27 cellular contexts compared by ENCODE assay signal in genomic region chr22:30260276-30260675, GRCh38. TPM values are rescaled to one million over a fixed set of nuclear protein-coding genes. Genes with fewer than 3 reads are reported as not detected.
A peak's percentile ranks its signal among the peaks of the same experiment; 100 is the strongest.
DNase-seq lines count a peak whose midpoint lies in the region; ATAC-seq, FAIRE-seq and TF ChIP-seq lines count a peak whose summit lies in the region.
"Had no signal": no experiment of that assay in that cellular context is flagged by ENCODE, and none has a peak within 500 bp of the region (broad histone marks: within the 10 kb centered on the region; RNA-seq: fewer than 3 reads in every experiment).

No MANE protein-coding gene starts in this region.

- no peak for TF ChIP-seq POLR2A in K562 (conservative IDR thresholded peaks at IDR 0.05)
- TF ChIP-seq POLR2A in tibial nerve (IDR thresholded peaks at IDR 0.05): no peak

- H3K36me3 Mint-ChIP-seq in activated CD8-positive, alpha-beta T cell treated with anti-CD3 and anti-CD28 coated beads, Interleukin-2, amount 10 ng/mL, durations not matched to agents 7 days and 5 days (ENCODE audit: low read depth): peaks cover 42% of the 10 kb centered on the region
- H3K36me3 Mint-ChIP-seq in activated CD8-positive, alpha-beta T cell treated with anti-CD3 and anti-CD28 coated beads for 36 hours (ENCODE audit: low read depth): peaks cover 32% of the 10 kb centered on the region

- no peaks in the 10 kb centered on the region for H3K27me3 ChIP-seq in DND-41 (ENCODE audit: insufficient read depth, low read length, poor library complexity)
- no peaks in the 10 kb centered on the region for H3K27me3 ChIP-seq in K562 (ENCODE audit: control insufficient read depth in 2 of 2, insufficient read depth in 2 of 2, low read length in 2 of 2)
- no peaks in the 10 kb centered on the region for H3K27me3 ChIP-seq in trophoblast cell (ENCODE audit: insufficient read depth, low read length)
- no peaks in the 10 kb centered on the region for H3K27me3 ChIP-seq in tibial nerve
- H3K27me3 ChIP-seq: BLaER1 treated with 17β-estradiol and CSF1 and Interleukin-3, amounts not matched to agents 10 nM and 100 nM had no signal

- H4K20me1 ChIP-seq in DND-41 (ENCODE audit: insufficient read depth, low read length): peaks cover 34% of the 10 kb centered on the region
- no peaks in the 10 kb centered on the region for H4K20me1 ChIP-seq in K562 (replicated peaks; ENCODE audit: control insufficient read depth, insufficient read depth, low read length)

- H3K79me2 ChIP-seq in DND-41 (ENCODE audit: insufficient read depth, low read length) (peaks cover 34% of the 10 kb centered on the region), K562 (ENCODE audit: control insufficient read depth, insufficient read depth, low read length) (no peaks in the 10 kb centered on the region), trophoblast cell (ENCODE audit: control insufficient read depth, insufficient read depth, low read length, poor library complexity) (no peaks in the 10 kb centered on the region)

- H3K4ac ChIP-seq in trophoblast cell (ENCODE audit: low read depth, low read length): no peak overlapping the region

- peak overlapping the region; percentile 14 for H4K91ac ChIP-seq in trophoblast cell (ENCODE audit: low read depth, low read length)

- peaks cover 8% of the 10 kb centered on the region for H3K79me1 ChIP-seq in trophoblast cell (ENCODE audit: low read length)

- H3K9me3 Mint-ChIP-seq in activated CD8-positive, alpha-beta T cell treated with anti-CD3 and anti-CD28 coated beads, Interleukin-2, amount 10 ng/mL, durations not matched to agents 7 days and 5 days (ENCODE audit: insufficient read depth): no peaks in the 10 kb centered on the region
- no peaks in the 10 kb centered on the region for H3K9me3 Mint-ChIP-seq in activated CD8-positive, alpha-beta T cell treated with anti-CD3 and anti-CD28 coated beads for 36 hours
- H3K9me3 Mint-ChIP-seq: CD4-positive, alpha-beta memory T cell had no signal

- no peak for TF ChIP-seq RAD21 in K562 (CRISPR knock-in tag; conservative IDR thresholded peaks at IDR 0.05 in 1 of 2, IDR thresholded peaks at IDR 0.05 in 1 of 2)

- H3K36me3 ChIP-seq in DND-41 (ENCODE audit: insufficient read depth, low read length) (peaks cover 38% of the 10 kb centered on the region), K562 (ENCODE audit: control insufficient read depth, insufficient read depth, low read length) (no peaks in the 10 kb centered on the region), trophoblast cell (ENCODE audit: control insufficient read depth in 1 of 2, insufficient read depth in 2 of 2, low read length in 2 of 2) (no peaks in the 10 kb centered on the region), tibial nerve (no peaks in the 10 kb centered on the region)

- intact Hi-C loops in activated CD8-positive, alpha-beta T cell treated with anti-CD3 and anti-CD28 coated beads for 36 hours (cut with micrococcal nuclease): no loop called here
- intact Hi-C loops in K562 (cut with micrococcal nuclease): no loop called here

- H2BK5ac ChIP-seq in trophoblast cell (ENCODE audit: low read depth, low read length, poor library complexity): no peak overlapping the region

- peak overlapping the region; percentile 19 for H2BK12ac ChIP-seq in trophoblast cell (ENCODE audit: low read length)

- WGBS in K562 (ENCODE audit: insufficient coverage, low coverage, missing lambda C conversion rate): 44% methylated on average over 4 of the region's 11 CpGs
- WGBS in trophoblast cell (ENCODE audit: extremely low coverage, insufficient coverage, insufficient read length): no CpG with 5 or more reads among the region's 11 CpGs
- WGBS in tibial nerve, 2 donors: 84 to 91% methylated on average over 6 to 11 of the region's 11 CpGs

- H3K4me2 ChIP-seq in DND-41 (ENCODE audit: insufficient read depth, low read length) (no peak overlapping the region), K562 (ENCODE audit: insufficient read depth, low read length) (no peak overlapping the region), trophoblast cell (ENCODE audit: low read length) (no peak overlapping the region)

- peak overlapping the region; percentile 26 for H3K27ac ChIP-seq in DND-41 (ENCODE audit: low read length)
- no peak overlapping the region for H3K27ac ChIP-seq in K562 (ENCODE audit: extremely low read depth, low read depth, low read length)
- no peak overlapping the region for H3K27ac ChIP-seq in trophoblast cell (ENCODE audit: low read depth, low read length)
- no peak overlapping the region for H3K27ac ChIP-seq in tibial nerve
- H3K27ac ChIP-seq: SK-N-MC had no signal

- in situ Hi-C loops in K562 (cut with MboI): no loop called here

- no peak overlapping the region for H4K12ac ChIP-seq in trophoblast cell (ENCODE audit: low read depth, low read length)

- TF ChIP-seq CTCF in activated CD8-positive, alpha-beta T cell treated with anti-CD3 and anti-CD28 coated beads for 36 hours (IDR thresholded peaks at IDR 0.05): no peak
- TF ChIP-seq CTCF in DND-41 (IDR thresholded peaks at IDR 0.05; ENCODE audit: borderline replicate concordance, extremely low read depth, low read length, poor library complexity, severe bottlenecking): no peak
- no peak for TF ChIP-seq CTCF in K562 (IDR thresholded peaks at IDR 0.05 in 2 of 3, conservative IDR thresholded peaks at IDR 0.05 in 1 of 3; ENCODE audit: insufficient read depth in 2 of 3, low read depth in 1 of 3, low read length in 3 of 3)
- TF ChIP-seq CTCF in tibial nerve (IDR thresholded peaks at IDR 0.05): no peak

- CTCF ChIA-PET in activated CD8-positive, alpha-beta T cell treated with anti-CD3 and anti-CD28 coated beads, Interleukin-2, amount 10 ng/mL, durations not matched to agents 7 days and 5 days (lab: Charles Lee): interaction anchor here (1.5 to 2.2 kb wide), 2 partner anchors 127 to 155 kb away, joined by 3 to 8 read pairs; partner anchors contain the start of gene RNF215
- CTCF ChIA-PET in activated CD8-positive, alpha-beta T cell treated with anti-CD3 and anti-CD28 coated beads for 36 hours (lab: Charles Lee): interaction anchor here (1.5 to 2.1 kb wide), 5 partner anchors 20 to 139 kb away, joined by 4 to 7 read pairs (median 6); no protein-coding TSS in a partner anchor
- CTCF ChIA-PET in K562 (lab: Yijun Ruan, JAX; ENCODE audit: low intra/inter-chr PET ratio): no interaction called here

- no peak overlapping the region for H3K14ac ChIP-seq in trophoblast cell (ENCODE audit: low read length)

- H3K27ac Mint-ChIP-seq in activated CD8-positive, alpha-beta T cell treated with anti-CD3 and anti-CD28 coated beads, Interleukin-2, amount 10 ng/mL, durations not matched to agents 7 days and 5 days: peak overlapping the region; percentile 86
- H3K27ac Mint-ChIP-seq in activated CD8-positive, alpha-beta T cell treated with anti-CD3 and anti-CD28 coated beads for 36 hours: no peak overlapping the region

- H2AFZ ChIP-seq in DND-41 (ENCODE audit: low read depth, low read length) (no peak overlapping the region), K562 (ENCODE audit: low read depth, low read length) (no peak overlapping the region), trophoblast cell (ENCODE audit: insufficient read depth, low read length, poor library complexity) (no peak overlapping the region)

- POLR2A ChIA-PET in activated CD8-positive, alpha-beta T cell treated with anti-CD3 and anti-CD28 coated beads, Interleukin-2, amount 10 ng/mL, durations not matched to agents 7 days and 5 days (lab: Charles Lee): no interaction called here
- POLR2A ChIA-PET in activated CD8-positive, alpha-beta T cell treated with anti-CD3 and anti-CD28 coated beads for 36 hours (lab: Charles Lee): interaction anchor here (0.5 to 1.3 kb wide), 3 partner anchors 27 to 163 kb away, joined by 3 to 4 read pairs (median 3); no protein-coding TSS in a partner anchor
- POLR2A ChIA-PET in K562 (lab: Yijun Ruan, JAX): interaction anchor here (0.6 to 1.6 kb wide), 4 partner anchors 27 to 627 kb away, joined by 3 to 6 read pairs (median 4); no protein-coding TSS in a partner anchor

- H3K4me1 ChIP-seq in DND-41 (ENCODE audit: insufficient read depth, low read length) (peaks cover 42% of the 10 kb centered on the region), K562 (replicated peaks in 1 of 2; ENCODE audit: control insufficient read depth in 2 of 2, insufficient read depth in 2 of 2, low read length in 2 of 2) (peaks cover 2 to 43% of the 10 kb centered on the region in 2 experiments; a peak in 2 of 5 replicates), trophoblast cell (ENCODE audit: control insufficient read depth in 1 of 2, insufficient read depth in 2 of 2, low read length in 2 of 2) (peaks cover 8 to 32% of the 10 kb centered on the region in 2 experiments), tibial nerve (peaks cover 0 to 21% (median 8%) of the 10 kb centered on the region in 4 donors)

- no peak overlapping the region for H4K8ac ChIP-seq in trophoblast cell (ENCODE audit: low read depth, low read length)

- TF ChIP-seq EP300 in K562 (IDR thresholded peaks at IDR 0.05; ENCODE audit: low read length) (no peak), tibial nerve (IDR thresholded peaks at IDR 0.05) (no peak)

- H2AK5ac ChIP-seq in trophoblast cell (ENCODE audit: low read length): peak overlapping the region; percentile 13

- H3K9ac ChIP-seq in DND-41 (ENCODE audit: low read depth, low read length) (no peak overlapping the region), K562 (ENCODE audit: insufficient read depth in 1 of 2, low read depth in 2 of 2, low read length in 2 of 2) (no peak overlapping the region), trophoblast cell (ENCODE audit: low read length) (no peak overlapping the region)

- H3K18ac ChIP-seq in trophoblast cell (ENCODE audit: low read length): no peak overlapping the region

- H2BK120ac ChIP-seq in trophoblast cell (ENCODE audit: insufficient read depth, low read length, poor library complexity): no peak overlapping the region

- FAIRE-seq in K562 (lab: Jason Lieb, UNC): no peak
- FAIRE-seq: A204.1, G401.6 had no signal

- no peak for DNase-seq in activated CD8-positive, alpha-beta T cell treated with anti-CD3 and anti-CD28 coated beads, Interleukin-2, amount 10 ng/mL, durations not matched to agents 7 days and 5 days
- no peak for DNase-seq in activated CD8-positive, alpha-beta T cell treated with anti-CD3 and anti-CD28 coated beads for 36 hours
- DNase-seq in DND-41 (peak; percentile 53), K562 (ENCODE audit: extremely low read depth in 1 of 4, low spot score in 3 of 4) (no peak), trophoblast cell (no peak), tibial nerve (ENCODE audit: low spot score in 2 of 2) (no peak)
- DNase-seq: AML-193; CD4-positive, alpha-beta memory T cell; COR-L47; DMS53; MV-4-11; NCI-H1105; NCI-H146; NCI-H2029 treated with DMSO at 0.1 percent for 48 hours; NCI-H446 treated with DMSO at 0.1 percent for 48 hours; NCI-H526; SIG-M5 had no signal

- no peak for ATAC-seq in activated CD8-positive, alpha-beta T cell treated with anti-CD3 and anti-CD28 coated beads, Interleukin-2, amount 10 ng/mL, durations not matched to agents 7 days and 5 days
- no peak for ATAC-seq in activated CD8-positive, alpha-beta T cell treated with anti-CD3 and anti-CD28 coated beads for 36 hours
- ATAC-seq in DND-41 (ENCODE audit: insufficient read depth, low read depth) (peak; percentile 22), K562 (no peak), GM19467 (IDR thresholded peaks at IDR 0.05; ENCODE audit: unreplicated experiment) (no peak)
- ATAC-seq: HCT116 had no signal

- H3K27me3 Mint-ChIP-seq in activated CD8-positive, alpha-beta T cell treated with anti-CD3 and anti-CD28 coated beads, Interleukin-2, amount 10 ng/mL, durations not matched to agents 7 days and 5 days (ENCODE audit: low read depth): no peaks in the 10 kb centered on the region
- peaks cover 2% of the 10 kb centered on the region for H3K27me3 Mint-ChIP-seq in activated CD8-positive, alpha-beta T cell treated with anti-CD3 and anti-CD28 coated beads for 36 hours
- H3K27me3 Mint-ChIP-seq: CD4-positive, alpha-beta memory T cell had no signal

- no peaks in the 10 kb centered on the region for H3K9me1 ChIP-seq in K562 (ENCODE audit: control insufficient read depth, insufficient read depth, low read length)

- no peak overlapping the region for H3K23ac ChIP-seq in trophoblast cell (ENCODE audit: low read length)

- H3K9me3 ChIP-seq in DND-41 (ENCODE audit: insufficient read depth, low read length, severe bottlenecking) (no peaks in the 10 kb centered on the region), K562 (replicated peaks; ENCODE audit: control insufficient read depth, insufficient read depth, low read depth, low read length) (no peaks in the 10 kb centered on the region), trophoblast cell (ENCODE audit: insufficient read depth, low read depth, low read length) (no peaks in the 10 kb centered on the region), tibial nerve (no peaks in the 10 kb centered on the region)
- H3K9me3 ChIP-seq: BLaER1 treated with 17β-estradiol and CSF1 and Interleukin-3, amounts not matched to agents 10 nM and 100 nM had no signal

- H3K4me3 ChIP-seq in DND-41 (ENCODE audit: low read depth in 1 of 2, low read length in 2 of 2) (no peak overlapping the region), K562 (no peak overlapping the region), trophoblast cell (ENCODE audit: low read depth, low read length) (no peak overlapping the region), tibial nerve (no peak overlapping the region)
- H3K4me3 ChIP-seq: BLaER1 treated with 17β-estradiol and CSF1 and Interleukin-3, amounts not matched to agents 10 nM and 100 nM; SK-N-MC had no signal

- peak overlapping the region; percentile 5 for H3K4me3 Mint-ChIP-seq in activated CD8-positive, alpha-beta T cell treated with anti-CD3 and anti-CD28 coated beads, Interleukin-2, amount 10 ng/mL, durations not matched to agents 7 days and 5 days
- H3K4me3 Mint-ChIP-seq in activated CD8-positive, alpha-beta T cell treated with anti-CD3 and anti-CD28 coated beads for 36 hours: no peak overlapping the region
- H3K4me3 Mint-ChIP-seq: CD4-positive, alpha-beta memory T cell had no signal

- no TSS peak for BruUV-seq in K562 (replicated peaks; lab: Mats Ljungman, UMichigan)

- H3K4me1 Mint-ChIP-seq in activated CD8-positive, alpha-beta T cell treated with anti-CD3 and anti-CD28 coated beads, Interleukin-2, amount 10 ng/mL, durations not matched to agents 7 days and 5 days (ENCODE audit: low read depth): peaks cover 81% of the 10 kb centered on the region
- H3K4me1 Mint-ChIP-seq in activated CD8-positive, alpha-beta T cell treated with anti-CD3 and anti-CD28 coated beads for 36 hours (ENCODE audit: low read depth): peaks cover 24% of the 10 kb centered on the region

RNA-seq across cellular contexts. Expression of gene OSM, which starts 6.4 kb away (rescaled TPM):
- total RNA-seq in activated CD8-positive, alpha-beta T cell treated with anti-CD3 and anti-CD28 coated beads, Interleukin-2, amount 10 ng/mL, durations not matched to agents 7 days and 5 days: 100 to 1,000 TPM; 135 to 140 TPM
- 10 to 100 TPM; 44.3 to 45.7 TPM for total RNA-seq in activated CD8-positive, alpha-beta T cell treated with anti-CD3 and anti-CD28 coated beads for 36 hours
- 1.8 and 2.3 TPM in 2 replicates for total RNA-seq in K562 (2011; cell fraction: chromatin; rRNA removed; ENCODE audit: low replicate concordance)
- 1.0 and 1.2 TPM in 2 replicates for total RNA-seq in K562 (2011; cell fraction: nucleolus; rRNA removed)
- 0.73 and 1.8 TPM in 2 replicates for total RNA-seq in K562 (2011; cell fraction: nucleoplasm; rRNA removed)
- total RNA-seq in K562 (2014; rRNA removed) (not detected in 2 replicates), K562 (2014; rRNA removed; fragmentation: Illumina TruSeq; extraction: Trizol) (not detected in 2 replicates), K562 (2015; rRNA removed; fragmentation: Illumina TruSeq; extraction: Trizol) (not detected in 2 replicates), K562 (2021) (not detected in 2 replicates), tibial nerve (10 to 100 TPM in 1 of 4 donors, 1 to 10 TPM in 3; 1.4 to 19.7 (median 4.2) TPM)
- polyA plus RNA-seq in K562 (2011; rRNA removed) (0.08 and 0.22 TPM in 2 replicates), K562 (2014; fragmentation: Illumina TruSeq; extraction: Trizol) (not detected in 2 replicates), K562 (2014; fragmentation: Nextera tagmentation; extraction: Ambion mirVana) (not detected), K562 (2014; rRNA removed) (not detected in 2 replicates)
- 0.04 and 0.06 TPM in 2 replicates for polyA plus RNA-seq in K562 (2011; cell fraction: cytosol; rRNA removed)
- 0.24 and 1.6 TPM in 2 replicates for polyA plus RNA-seq in K562 (2011; cell fraction: nucleus; rRNA removed)
- not detected in 2 replicates for polyA plus RNA-seq in K562 (2012)
- polyA minus RNA-seq in K562 (2011; rRNA and poly(A)+ RNA removed): not detected in 2 replicates
- not detected in 2 replicates for polyA minus RNA-seq in K562 (2011; cell fraction: cytosol; rRNA and poly(A)+ RNA removed)
- polyA minus RNA-seq in K562 (2011; cell fraction: nucleus; rRNA and poly(A)+ RNA removed): 0.13 TPM in 1 of 2 replicates, not detected in the other
- 0.19 and 0.25 TPM in 2 replicates for polyA plus RNA-seq in trophoblast cell (2013)
- total RNA-seq: H4, HT-29, LHCN-M2, MCF 10A had no signal

RNA-seq across cellular contexts. Expression of gene LIF, which starts 13.7 kb away (rescaled TPM):
- 100 to 1,000 TPM; 532 to 569 TPM for total RNA-seq in activated CD8-positive, alpha-beta T cell treated with anti-CD3 and anti-CD28 coated beads, Interleukin-2, amount 10 ng/mL, durations not matched to agents 7 days and 5 days
- total RNA-seq in activated CD8-positive, alpha-beta T cell treated with anti-CD3 and anti-CD28 coated beads for 36 hours: 100 to 1,000 TPM; 160 to 161 TPM
- 0.35 and 2.6 TPM in 2 replicates for total RNA-seq in K562 (2011; cell fraction: chromatin; rRNA removed; ENCODE audit: low replicate concordance)
- total RNA-seq in K562 (2011; cell fraction: nucleolus; rRNA removed): 0.39 and 0.50 TPM in 2 replicates
- 0.29 and 0.38 TPM in 2 replicates for total RNA-seq in K562 (2011; cell fraction: nucleoplasm; rRNA removed)
- total RNA-seq in K562 (2014; rRNA removed): 0.04 and 0.05 TPM in 2 replicates
- total RNA-seq in K562 (2014; rRNA removed; fragmentation: Illumina TruSeq; extraction: Trizol): 0.03 TPM in 1 of 2 replicates, not detected in the other
- total RNA-seq in K562 (2015; rRNA removed; fragmentation: Illumina TruSeq; extraction: Trizol): 0.11 and 0.34 TPM in 2 replicates
- 0.31 TPM in 2 replicates for total RNA-seq in K562 (2021)
- polyA plus RNA-seq in K562 (2011; rRNA removed): 0.16 and 0.39 TPM in 2 replicates
- 0.09 and 0.72 TPM in 2 replicates for polyA plus RNA-seq in K562 (2011; cell fraction: cytosol; rRNA removed)
- polyA plus RNA-seq in K562 (2011; cell fraction: nucleus; rRNA removed): 0.53 and 7.0 TPM in 2 replicates
- 0.06 and 0.08 TPM in 2 replicates for polyA plus RNA-seq in K562 (2012)
- polyA plus RNA-seq in K562 (2014; fragmentation: Illumina TruSeq; extraction: Trizol): 0.04 and 0.09 TPM in 2 replicates
- polyA plus RNA-seq in K562 (2014; fragmentation: Nextera tagmentation; extraction: Ambion mirVana): not detected
- 0.03 and 0.25 TPM in 2 replicates for polyA plus RNA-seq in K562 (2014; rRNA removed)
- 0.14 TPM in 1 of 2 replicates, not detected in the other for polyA minus RNA-seq in K562 (2011; rRNA and poly(A)+ RNA removed)
- 0.27 and 0.29 TPM in 2 replicates for polyA minus RNA-seq in K562 (2011; cell fraction: cytosol; rRNA and poly(A)+ RNA removed)
- 0.27 and 0.33 TPM in 2 replicates for polyA minus RNA-seq in K562 (2011; cell fraction: nucleus; rRNA and poly(A)+ RNA removed)
- 1.2 and 1.4 TPM in 2 replicates for polyA plus RNA-seq in trophoblast cell (2013)
- total RNA-seq in tibial nerve: under 1 TPM; 0.30 to 0.84 (median 0.72) TPM
- polyA plus RNA-seq: CD4-positive, alpha-beta memory T cell had no signal

RNA-seq across cellular contexts. Expression of gene CASTOR1, which starts 29.0 kb away (rescaled TPM):
- 10 to 100 TPM; 24.5 to 25.4 TPM for total RNA-seq in activated CD8-positive, alpha-beta T cell treated with anti-CD3 and anti-CD28 coated beads, Interleukin-2, amount 10 ng/mL, durations not matched to agents 7 days and 5 days
- 1 to 10 TPM; 4.2 to 5.1 TPM for total RNA-seq in activated CD8-positive, alpha-beta T cell treated with anti-CD3 and anti-CD28 coated beads for 36 hours
- total RNA-seq in K562 (2011; cell fraction: chromatin; rRNA removed; ENCODE audit: low replicate concordance): 2.1 and 7.3 TPM in 2 replicates
- total RNA-seq in K562 (2011; cell fraction: nucleolus; rRNA removed): 5.5 and 6.8 TPM in 2 replicates
- 2.4 and 4.0 TPM in 2 replicates for total RNA-seq in K562 (2011; cell fraction: nucleoplasm; rRNA removed)
- total RNA-seq in K562 (2014; rRNA removed) (1.2 and 1.3 TPM in 2 replicates), K562 (2014; rRNA removed; fragmentation: Illumina TruSeq; extraction: Trizol) (0.47 TPM in 1 of 2 replicates, not detected in the other), K562 (2015; rRNA removed; fragmentation: Illumina TruSeq; extraction: Trizol) (0.72 and 1.1 TPM in 2 replicates), K562 (2021) (2.6 and 3.1 TPM in 2 replicates), tibial nerve (10 to 100 TPM; 38.7 to 57.9 (median 45.3) TPM)
- polyA plus RNA-seq in K562 (2011; rRNA removed) (2.5 and 3.2 TPM in 2 replicates), K562 (2014; fragmentation: Illumina TruSeq; extraction: Trizol) (0.96 and 0.98 TPM in 2 replicates), K562 (2014; fragmentation: Nextera tagmentation; extraction: Ambion mirVana) (under 1 TPM; 0.35 to 0.56 TPM), K562 (2014; rRNA removed) (1.3 and 1.9 TPM in 2 replicates)
- 3.5 and 7.9 TPM in 2 replicates for polyA plus RNA-seq in K562 (2011; cell fraction: cytosol; rRNA removed)
- polyA plus RNA-seq in K562 (2011; cell fraction: nucleus; rRNA removed): 10.1 and 12.6 TPM in 2 replicates
- polyA plus RNA-seq in K562 (2012): 2.1 and 2.2 TPM in 2 replicates
- polyA minus RNA-seq in K562 (2011; rRNA and poly(A)+ RNA removed): 0.49 and 0.90 TPM in 2 replicates
- polyA minus RNA-seq in K562 (2011; cell fraction: cytosol; rRNA and poly(A)+ RNA removed): 2.3 TPM in 1 of 2 replicates, not detected in the other
- 2.6 and 4.6 TPM in 2 replicates for polyA minus RNA-seq in K562 (2011; cell fraction: nucleus; rRNA and poly(A)+ RNA removed)
- polyA plus RNA-seq in trophoblast cell (2013): 41.1 and 44.2 TPM in 2 replicates

Comparison
In these comparisons a context has a peak if more than half of its experiments do, and no peak if none do; other contexts are left out.
1. RNA of gene LIF, which starts 13.7 kb away (total RNA-seq): 532 to 569 TPM in activated CD8-positive, alpha-beta T cell treated with anti-CD3 and anti-CD28 coated beads, Interleukin-2, amount 10 ng/mL, durations not matched to agents 7 days and 5 days and 160 to 161 TPM in activated CD8-positive, alpha-beta T cell treated with anti-CD3 and anti-CD28 coated beads for 36 hours; 0.30 to 0.84 TPM in tibial nerve and 0.03 to 2.6 TPM in K562; every median in the first group is over 10 times any median in the second.